8 cellular contexts compared by ENCODE assay signal in the genomic region with DNA sequence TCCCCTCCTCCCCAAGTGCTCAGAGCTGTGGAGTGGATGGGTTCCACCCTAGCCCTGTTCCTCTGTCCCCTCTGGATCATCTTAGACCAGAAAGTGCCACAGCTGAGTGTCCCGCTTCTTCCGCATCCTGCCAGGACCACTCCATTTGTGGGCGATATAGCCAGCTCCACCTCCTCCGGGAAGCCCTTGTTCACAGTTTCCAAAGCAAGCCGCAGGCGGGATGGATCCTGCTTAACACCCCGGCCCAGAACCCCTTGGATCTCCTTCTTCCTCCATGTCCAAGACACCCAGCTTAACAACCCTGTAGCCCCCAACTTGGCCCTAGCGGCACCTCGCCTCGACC. TPM values are rescaled to one million over a fixed set of nuclear protein-coding genes. Genes with fewer than 3 reads are reported as not detected.
A peak's percentile ranks its signal among the peaks of the same experiment; 100 is the strongest.
DNase-seq lines count a peak whose midpoint lies in the region; ATAC-seq, FAIRE-seq and TF ChIP-seq lines count a peak whose summit lies in the region.

No MANE protein-coding gene starts in this region.

- ATAC-seq in GM21786 (IDR thresholded peaks at IDR 0.05; ENCODE audit: unreplicated experiment): no peak

- H3K4me3 ChIP-seq in adipocyte (ENCODE audit: low read length) (peak overlapping the region; percentile 91), thyroid gland (replicated peaks in 1 of 3) (peak overlapping the region in 1 of 3 donors; percentile 95)

- no peak for DNase-seq in activated CD4-positive, alpha-beta T cell treated with anti-CD3 and anti-CD28 coated beads, Interleukin-2, amount 10 ng/mL, durations not matched to agents 7 days and 5 days
- no peak for DNase-seq in activated CD4-positive, alpha-beta T cell treated with anti-CD3 and anti-CD28 coated beads, Interleukin-2, amount 50 U/mL, for 4 hours
- no peak for DNase-seq in adipocyte (ENCODE audit: low read depth)
- DNase-seq in thyroid gland: no peak
- DNase-seq in frontal cortex (ENCODE audit: low spot score in 2 of 2): no peak
- no peak for DNase-seq in NK-92 (lab: John Stamatoyannopoulos, UW; ENCODE audit: unreplicated experiment)

- H3K9ac ChIP-seq in adipocyte (ENCODE audit: low read length): peak overlapping the region; percentile 95

- no peaks in the 10 kb centered on the region for H3K9me3 Mint-ChIP-seq in activated CD4-positive, alpha-beta T cell treated with anti-CD3 and anti-CD28 coated beads, Interleukin-2, amount 10 ng/mL, durations not matched to agents 7 days and 5 days

- H3K36me3 Mint-ChIP-seq in activated CD4-positive, alpha-beta T cell treated with anti-CD3 and anti-CD28 coated beads, Interleukin-2, amount 10 ng/mL, durations not matched to agents 7 days and 5 days (ENCODE audit: low read depth): peaks cover 31% of the 10 kb centered on the region

- no peak for TF ChIP-seq CTCF in thyroid gland (IDR thresholded peaks at IDR 0.05)

- H3K4me1 ChIP-seq in adipocyte (ENCODE audit: control insufficient read depth, insufficient read depth, low read length): peaks cover 67% of the 10 kb centered on the region
- peaks cover 31 to 45% of the 10 kb centered on the region in 2 donors for H3K4me1 ChIP-seq in thyroid gland

- H3K9me3 ChIP-seq in adipocyte (ENCODE audit: control insufficient read depth, low read length): no peaks in the 10 kb centered on the region
- H3K9me3 ChIP-seq in thyroid gland: no peaks in the 10 kb centered on the region

- H3K27ac ChIP-seq in layer of hippocampus (ENCODE audit: low read depth, low read length) (peak overlapping the region; percentile 82), thyroid gland (peak overlapping the region; percentile 44 to 81 (median 79))

- peak overlapping the region; percentile 98 for H3K4me3 Mint-ChIP-seq in activated CD4-positive, alpha-beta T cell treated with anti-CD3 and anti-CD28 coated beads, Interleukin-2, amount 10 ng/mL, durations not matched to agents 7 days and 5 days

- H3K4me1 Mint-ChIP-seq in activated CD4-positive, alpha-beta T cell treated with anti-CD3 and anti-CD28 coated beads, Interleukin-2, amount 10 ng/mL, durations not matched to agents 7 days and 5 days: peaks cover 48% of the 10 kb centered on the region

- intact Hi-C loops in thyroid gland (cut with DNase I): no loop called here

- POLR2A ChIA-PET in activated CD4-positive, alpha-beta T cell treated with anti-CD3 and anti-CD28 coated beads, Interleukin-2, amount 10 ng/mL, durations not matched to agents 7 days and 5 days (lab: Charles Lee): no interaction called here

- CTCF ChIA-PET in activated CD4-positive, alpha-beta T cell treated with anti-CD3 and anti-CD28 coated beads, Interleukin-2, amount 10 ng/mL, durations not matched to agents 7 days and 5 days (lab: Charles Lee): interaction anchor here (0.8 to 1.3 kb wide), 3 partner anchors 11 to 25 kb away, joined by 3 to 7 read pairs (median 3); no protein-coding TSS in a partner anchor

- no peak for TF ChIP-seq POLR2A in thyroid gland (IDR thresholded peaks at IDR 0.05)

- 60 to 67% methylated on average over 10 of the region's 10 CpGs for WGBS in thyroid gland, 2 donors

- H3K36me3 ChIP-seq in adipocyte (ENCODE audit: control insufficient read depth, insufficient read depth, low read length, severe bottlenecking) (peaks cover 17% of the 10 kb centered on the region), thyroid gland (peaks cover 6 to 8% of the 10 kb centered on the region in 2 donors)

- H3K27me3 Mint-ChIP-seq in activated CD4-positive, alpha-beta T cell treated with anti-CD3 and anti-CD28 coated beads, Interleukin-2, amount 10 ng/mL, durations not matched to agents 7 days and 5 days: no peaks in the 10 kb centered on the region

- H3K27me3 ChIP-seq in adipocyte (replicated peaks; ENCODE audit: control insufficient read depth, insufficient read depth, low read length): no peaks in the 10 kb centered on the region
- no peaks in the 10 kb centered on the region for H3K27me3 ChIP-seq in layer of hippocampus (ENCODE audit: control insufficient read depth, insufficient read depth, low read length)
- H3K27me3 ChIP-seq in thyroid gland: no peaks in the 10 kb centered on the region

- peak overlapping the region; percentile 91 for H3K27ac Mint-ChIP-seq in activated CD4-positive, alpha-beta T cell treated with anti-CD3 and anti-CD28 coated beads, Interleukin-2, amount 10 ng/mL, durations not matched to agents 7 days and 5 days

- no peak for FAIRE-seq in frontal cortex (lab: Jason Lieb, UNC)

RNA-seq across cellular contexts. Expression of a gene that starts 0.5 kb away (rescaled TPM):
- total RNA-seq in activated CD4-positive, alpha-beta T cell treated with anti-CD3 and anti-CD28 coated beads, Interleukin-2, amount 10 ng/mL, durations not matched to agents 7 days and 5 days: 10 to 100 TPM; 47.5 to 58.4 TPM
- total RNA-seq in thyroid gland (10 to 100 TPM; 27.7 to 51.9 (median 45.9) TPM), frontal cortex (51.4 TPM)

RNA-seq across cellular contexts. Expression of a gene that starts 28.0 kb away (rescaled TPM):
- under 1 TPM; 0.55 to 0.65 TPM for total RNA-seq in activated CD4-positive, alpha-beta T cell treated with anti-CD3 and anti-CD28 coated beads, Interleukin-2, amount 10 ng/mL, durations not matched to agents 7 days and 5 days
- total RNA-seq in thyroid gland (under 1 TPM in 1 of 4 donors, not detected in 3; 0.40 TPM), frontal cortex (not detected)

RNA-seq across cellular contexts. Expression of a gene that starts 41.5 kb away (rescaled TPM):
- 100 to 1,000 TPM; 117 to 119 TPM for total RNA-seq in activated CD4-positive, alpha-beta T cell treated with anti-CD3 and anti-CD28 coated beads, Interleukin-2, amount 10 ng/mL, durations not matched to agents 7 days and 5 days
- total RNA-seq in thyroid gland (10 to 100 TPM; 28.3 to 61.1 (median 50.4) TPM), frontal cortex (24.5 TPM)

RNA-seq across cellular contexts. Expression of a gene that starts 43.2 kb away (rescaled TPM):
- 10 to 100 TPM; 26.9 to 28.2 TPM for total RNA-seq in activated CD4-positive, alpha-beta T cell treated with anti-CD3 and anti-CD28 coated beads, Interleukin-2, amount 10 ng/mL, durations not matched to agents 7 days and 5 days
- total RNA-seq in thyroid gland: 1 to 10 TPM in 2 of 4 donors, under 1 TPM in 2; 0.40 to 2.8 (median 1.5) TPM
- 2.4 TPM for total RNA-seq in frontal cortex

RNA-seq across cellular contexts. Expression of a gene that starts 48.1 kb away (rescaled TPM):
- total RNA-seq in activated CD4-positive, alpha-beta T cell treated with anti-CD3 and anti-CD28 coated beads, Interleukin-2, amount 10 ng/mL, durations not matched to agents 7 days and 5 days: 10 to 100 TPM; 82.2 to 92.7 TPM
- total RNA-seq in thyroid gland (10 to 100 TPM; 15.8 to 22.8 (median 18.0) TPM), frontal cortex (6.9 TPM)
